In the genomic region with DNA sequence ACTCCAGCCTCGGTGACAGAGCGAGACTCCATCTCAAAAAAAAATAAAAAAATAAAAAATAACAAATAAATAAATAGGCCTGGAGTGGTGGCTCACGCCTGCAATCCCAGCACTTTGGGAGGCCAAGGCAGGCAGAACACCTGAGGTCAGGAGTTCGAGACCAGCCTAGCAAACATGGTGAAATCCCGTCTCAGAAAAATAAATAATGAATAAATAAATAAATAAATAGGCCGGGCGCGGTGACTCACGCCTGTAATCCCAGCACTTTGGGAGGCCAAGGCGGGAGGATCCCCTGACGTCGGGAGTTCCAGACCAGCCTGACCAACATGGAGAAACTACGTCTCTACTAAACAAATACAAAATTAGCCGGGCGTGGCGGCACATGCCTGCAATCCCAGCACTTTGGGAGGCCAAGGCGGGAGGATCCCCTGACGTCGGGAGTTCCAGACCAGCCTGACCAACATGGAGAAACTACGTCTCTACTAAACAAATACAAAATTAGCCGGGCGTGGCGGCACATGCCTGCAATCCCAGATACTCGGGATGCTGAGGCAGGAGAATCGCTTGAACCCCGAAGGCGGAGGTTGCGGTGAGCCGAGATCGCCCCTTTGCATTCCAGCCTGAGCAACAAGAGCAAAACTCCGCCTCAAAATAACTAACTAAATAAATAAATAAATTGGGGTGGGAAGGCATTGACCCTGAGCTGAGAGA, we compare ENCODE assay signal across 8 cellular contexts. TPM values are rescaled to one million over a fixed set of nuclear protein-coding genes. Genes with fewer than 3 reads are reported as not detected.
A peak's percentile ranks its signal among the peaks of the same experiment; 100 is the strongest.
DNase-seq lines count a peak whose midpoint lies in the region; ATAC-seq, FAIRE-seq and TF ChIP-seq lines count a peak whose summit lies in the region.
"Not testable (repeated sequence)": the region's sequence is repeated elsewhere in the genome, so short reads cannot be mapped to it uniquely, and the experiment has no call there.
"Had no signal": no experiment of that assay in that cellular context is flagged by ENCODE, and none has a peak within 500 bp of the region (broad histone marks: within the 10 kb centered on the region; RNA-seq: fewer than 3 reads in every experiment).

No MANE protein-coding gene starts in this region.

- not testable (repeated sequence) for TF ChIP-seq POLR2A in HepG2 (IDR thresholded peaks at IDR 0.05; ENCODE audit: insufficient read depth in 1 of 2, low read depth in 2 of 2, low read length in 2 of 2); prostate gland (IDR thresholded peaks at IDR 0.05)

- CTCF ChIA-PET in activated CD8-positive, alpha-beta T cell treated with anti-CD3 and anti-CD28 coated beads, Interleukin-2, amount 10 ng/mL, durations not matched to agents 7 days and 5 days (lab: Charles Lee) = interaction anchor here (0.9 to 3.1 kb wide), 6 partner anchors 29 to 122 kb away, joined by 3 to 12 read pairs (median 6); partner anchors contain the start of genes GYS1 and RUVBL2
- CTCF ChIA-PET in HepG2 (lab: Yijun Ruan, JAX; ENCODE audit: low intra/inter-chr PET ratio, low total read pairs) = not testable (repeated sequence)

- H3K27ac Mint-ChIP-seq in activated CD8-positive, alpha-beta T cell treated with anti-CD3 and anti-CD28 coated beads, Interleukin-2, amount 10 ng/mL, durations not matched to agents 7 days and 5 days = peak overlapping the region; percentile 98

- H3K36me3 Mint-ChIP-seq in activated CD8-positive, alpha-beta T cell treated with anti-CD3 and anti-CD28 coated beads, Interleukin-2, amount 10 ng/mL, durations not matched to agents 7 days and 5 days (ENCODE audit: low read depth) = peaks cover 36% of the 10 kb centered on the region

- H3K4me3 Mint-ChIP-seq in activated CD8-positive, alpha-beta T cell treated with anti-CD3 and anti-CD28 coated beads, Interleukin-2, amount 10 ng/mL, durations not matched to agents 7 days and 5 days = peak overlapping the region; percentile 99

- H3K9ac ChIP-seq in HepG2 (ENCODE audit: insufficient read depth, low read depth, low read length) = not testable (repeated sequence)

- DNase-seq in Jurkat, Clone E6-1 (ENCODE audit: low read depth, low spot score); activated CD8-positive, alpha-beta T cell treated with anti-CD3 and anti-CD28 coated beads, Interleukin-2, amount 10 ng/mL, durations not matched to agents 7 days and 5 days; coronary artery (ENCODE audit: low spot score); HepG2 (ENCODE audit: low spot score); prostate gland (ENCODE audit: low spot score): not testable (repeated sequence)

- H3K27me3 ChIP-seq in HepG2 (ENCODE audit: control insufficient read depth in 1 of 2, insufficient read depth in 2 of 2, low read length in 2 of 2); prostate gland (replicated peaks; ENCODE audit: insufficient read depth): not testable (repeated sequence)

- H3K27ac ChIP-seq in coronary artery (peak overlapping the region; percentile 99), HepG2 (ENCODE audit: extremely low read length, insufficient read depth, low read length) (peak overlapping the region; percentile 28), prostate gland (peak overlapping the region; percentile 100)

- in situ Hi-C loops in HepG2 (cut with HindIII; ENCODE audit: extremely low pct_ligation_motif_present, low pct_unique_long_range_greater_than_20kb) = loop anchor here (5.0 kb wide), 1 partner anchor 91 kb away; no protein-coding TSS in a partner anchor

- not testable (repeated sequence) for H3K27me3 Mint-ChIP-seq in activated CD8-positive, alpha-beta T cell treated with anti-CD3 and anti-CD28 coated beads, Interleukin-2, amount 10 ng/mL, durations not matched to agents 7 days and 5 days (ENCODE audit: low read depth)

- TF ChIP-seq EP300 in HepG2 (IDR thresholded peaks at IDR 0.05; ENCODE audit: low read depth in 2 of 2, low read length in 2 of 2); HepG2 (CRISPR knock-in tag; IDR thresholded peaks at IDR 0.05; ENCODE audit: borderline replicate concordance): not testable (repeated sequence)

- not testable (repeated sequence) for FAIRE-seq in HepG2 (lab: Jason Lieb, UNC)

- 64% methylated on average over 31 of the region's 31 CpGs for WGBS in HepG2 (ENCODE audit: low lambda C conversion rate)
- 67% methylated on average over 31 of the region's 31 CpGs for WGBS in prostate gland

- ATAC-seq in activated CD8-positive, alpha-beta T cell treated with anti-CD3 and anti-CD28 coated beads, Interleukin-2, amount 10 ng/mL, durations not matched to agents 7 days and 5 days; HepG2: not testable (repeated sequence)

- H3K4me3 ChIP-seq in Jurkat, Clone E6-1 (ENCODE audit: low read length) = peak overlapping the region; percentile 92
- H3K4me3 ChIP-seq in coronary artery = peak overlapping the region; percentile 92
- H3K4me3 ChIP-seq in HepG2 (replicated peaks in 1 of 3; ENCODE audit: insufficient read depth in 1 of 3, low read depth in 2 of 3, low read length in 3 of 3) = peak overlapping the region in 2 of 3 experiments; percentile 41 to 97; a peak in 4 of 6 replicates
- peak overlapping the region; percentile 78 to 90 for H3K4me3 ChIP-seq in prostate gland

- peaks cover 32% of the 10 kb centered on the region for H4K20me1 ChIP-seq in HepG2 (ENCODE audit: insufficient read depth, low read length)

- not testable (repeated sequence) for H3K9me3 ChIP-seq in HepG2 (ENCODE audit: low read length); prostate gland

- not testable (repeated sequence) for TF ChIP-seq CTCF in coronary artery (IDR thresholded peaks at IDR 0.05); HepG2 (CRISPR knock-in tag; IDR thresholded peaks at IDR 0.05); prostate gland (IDR thresholded peaks at IDR 0.05)

- peaks cover 42% of the 10 kb centered on the region for H3K4me1 Mint-ChIP-seq in activated CD8-positive, alpha-beta T cell treated with anti-CD3 and anti-CD28 coated beads, Interleukin-2, amount 10 ng/mL, durations not matched to agents 7 days and 5 days (ENCODE audit: low read depth)

- H2AFZ ChIP-seq in HepG2 (ENCODE audit: low read length) = not testable (repeated sequence)

- intact Hi-C loops in HepG2 (cut with micrococcal nuclease; ENCODE audit: unreplicated experiment) (loop anchor here (10.0 kb wide), 1 partner anchor 93 kb away; the partner anchor contains the start of gene FTL), prostate gland (cut with DNase I) (loop anchor here (2.0 kb wide), 1 partner anchor 93 kb away; the partner anchor contains the start of gene FTL)

- POLR2A ChIA-PET in activated CD8-positive, alpha-beta T cell treated with anti-CD3 and anti-CD28 coated beads, Interleukin-2, amount 10 ng/mL, durations not matched to agents 7 days and 5 days (lab: Charles Lee) = interaction anchor here (0.6 to 5.7 kb wide), 23 partner anchors 10 to 622 kb away, joined by 3 to 74 read pairs (median 5); partner anchors contain the start of genes BAX, BCAT2, FTL and NUCB1
- POLR2A ChIA-PET in HepG2 (lab: Yijun Ruan, JAX) = interaction anchor here (0.7 to 6.9 kb wide), 32 partner anchors 9 to 252 kb away, joined by 3 to 88 read pairs (median 4); partner anchors contain the start of genes DHDH, FTL, GYS1 and NUCB1

- peaks cover 56% of the 10 kb centered on the region for H3K4me1 ChIP-seq in HepG2 (ENCODE audit: insufficient read depth, low read length)
- peaks cover 21% of the 10 kb centered on the region for H3K4me1 ChIP-seq in prostate gland (replicated peaks)

- H3K9me3 Mint-ChIP-seq in activated CD8-positive, alpha-beta T cell treated with anti-CD3 and anti-CD28 coated beads, Interleukin-2, amount 10 ng/mL, durations not matched to agents 7 days and 5 days (ENCODE audit: insufficient read depth) = not testable (repeated sequence)

- H3K36me3 ChIP-seq in HepG2 (replicated peaks in 1 of 2; ENCODE audit: control insufficient read depth in 1 of 2, insufficient read depth in 2 of 2, low read length in 2 of 2) = peaks cover 9 to 32% of the 10 kb centered on the region in 2 experiments
- not testable (repeated sequence) for H3K36me3 ChIP-seq in prostate gland

- not testable (repeated sequence) for BruUV-seq in HepG2 (replicated peaks; lab: Mats Ljungman, UMichigan)

- H3K79me2 ChIP-seq in HepG2 (ENCODE audit: insufficient read depth, low read length) = peaks cover 34% of the 10 kb centered on the region

- not testable (repeated sequence) for TF ChIP-seq RAD21 in HepG2 (CRISPR knock-in tag; IDR thresholded peaks at IDR 0.05)

- H3K4me2 ChIP-seq in HepG2 (ENCODE audit: low read depth, low read length) = peak overlapping the region; percentile 45

RNA-seq across cellular contexts. Expression of gene PPP1R15A, which starts 0.6 kb away (rescaled TPM):
- 12.3 TPM for polyA plus RNA-seq in Jurkat, Clone E6-1 (2012; ENCODE audit: insufficient read depth, insufficient read length)
- total RNA-seq in activated CD8-positive, alpha-beta T cell treated with anti-CD3 and anti-CD28 coated beads, Interleukin-2, amount 10 ng/mL, durations not matched to agents 7 days and 5 days = 100 to 1,000 TPM; 104 to 124 TPM
- total RNA-seq in HepG2 (2016; rRNA removed; fragmentation: Illumina TruSeq; extraction: Trizol) (7.8 and 18.5 TPM in 2 replicates), prostate gland (10 to 100 TPM; 35.1 to 49.0 TPM)
- 7.7 and 7.9 TPM in 2 replicates for total RNA-seq in HepG2 (2016; cell fraction: cytosol; rRNA removed; fragmentation: Illumina TruSeq; extraction: Trizol; ENCODE audit: low read depth)
- total RNA-seq in HepG2 (2016; cell fraction: insoluble cytoplasmic fraction; rRNA removed; fragmentation: Illumina TruSeq; extraction: Trizol) = 6.4 and 19.6 TPM in 2 replicates
- total RNA-seq in HepG2 (2016; cell fraction: membrane; rRNA removed; fragmentation: Illumina TruSeq; extraction: Trizol) = 5.7 and 6.5 TPM in 2 replicates
- total RNA-seq in HepG2 (2016; cell fraction: nucleus; rRNA removed; fragmentation: Illumina TruSeq; extraction: Trizol) = 25.9 and 29.7 TPM in 2 replicates
- 15.2 and 15.6 TPM in 2 replicates for polyA plus RNA-seq in HepG2 (2011; rRNA removed)
- polyA plus RNA-seq in HepG2 (2011; cell fraction: cytosol; rRNA removed) = 10.5 and 12.8 TPM in 2 replicates
- polyA plus RNA-seq in HepG2 (2011; cell fraction: nucleus; rRNA removed) = 28.4 and 34.0 TPM in 2 replicates
- polyA plus RNA-seq in HepG2 (2012) = 12.6 and 18.1 TPM in 2 replicates
- 2.1 and 2.4 TPM in 2 replicates for polyA plus RNA-seq in HepG2 (2016; cell fraction: cytosol; fragmentation: Illumina TruSeq; extraction: Trizol; ENCODE audit: low read depth)
- polyA plus RNA-seq in HepG2 (2016; cell fraction: insoluble cytoplasmic fraction; fragmentation: Illumina TruSeq; extraction: Trizol; ENCODE audit: low read depth) = 8.2 and 10.1 TPM in 2 replicates
- 3.9 and 4.1 TPM in 2 replicates for polyA plus RNA-seq in HepG2 (2016; cell fraction: membrane; fragmentation: Illumina TruSeq; extraction: Trizol; ENCODE audit: low read depth)
- 36.9 and 39.2 TPM in 2 replicates for polyA plus RNA-seq in HepG2 (2016; cell fraction: nucleus; fragmentation: Illumina TruSeq; extraction: Trizol; ENCODE audit: insufficient read depth, low read depth)
- 12.5 and 17.7 TPM in 2 replicates for polyA minus RNA-seq in HepG2 (2011; rRNA and poly(A)+ RNA removed; ENCODE audit: low replicate concordance)
- polyA minus RNA-seq in HepG2 (2011; cell fraction: cytosol; rRNA and poly(A)+ RNA removed) = 9.8 and 12.8 TPM in 2 replicates
- 34.6 and 36.1 TPM in 2 replicates for polyA minus RNA-seq in HepG2 (2011; cell fraction: nucleus; rRNA and poly(A)+ RNA removed)

RNA-seq across cellular contexts. Expression of gene PLEKHA4, which starts 3.2 kb away (rescaled TPM):
- polyA plus RNA-seq in Jurkat, Clone E6-1 (2012; ENCODE audit: insufficient read depth, insufficient read length) = 3.5 TPM
- total RNA-seq in activated CD8-positive, alpha-beta T cell treated with anti-CD3 and anti-CD28 coated beads, Interleukin-2, amount 10 ng/mL, durations not matched to agents 7 days and 5 days = 1 to 10 TPM; 4.4 to 4.6 TPM
- total RNA-seq in HepG2 (2016; rRNA removed; fragmentation: Illumina TruSeq; extraction: Trizol) = 4.3 and 6.0 TPM in 2 replicates
- total RNA-seq in HepG2 (2016; cell fraction: cytosol; rRNA removed; fragmentation: Illumina TruSeq; extraction: Trizol; ENCODE audit: low read depth) = 3.7 and 5.1 TPM in 2 replicates
- total RNA-seq in HepG2 (2016; cell fraction: insoluble cytoplasmic fraction; rRNA removed; fragmentation: Illumina TruSeq; extraction: Trizol) = 3.0 and 5.6 TPM in 2 replicates
- 4.6 and 5.1 TPM in 2 replicates for total RNA-seq in HepG2 (2016; cell fraction: membrane; rRNA removed; fragmentation: Illumina TruSeq; extraction: Trizol)
- total RNA-seq in HepG2 (2016; cell fraction: nucleus; rRNA removed; fragmentation: Illumina TruSeq; extraction: Trizol) = 5.1 and 5.4 TPM in 2 replicates
- 4.8 and 6.0 TPM in 2 replicates for polyA plus RNA-seq in HepG2 (2011; rRNA removed)
- polyA plus RNA-seq in HepG2 (2011; cell fraction: cytosol; rRNA removed) = 2.3 and 4.7 TPM in 2 replicates
- 16.9 and 18.5 TPM in 2 replicates for polyA plus RNA-seq in HepG2 (2011; cell fraction: nucleus; rRNA removed)
- 3.4 TPM in 2 replicates for polyA plus RNA-seq in HepG2 (2012)
- 1.3 and 2.3 TPM in 2 replicates for polyA plus RNA-seq in HepG2 (2016; cell fraction: cytosol; fragmentation: Illumina TruSeq; extraction: Trizol; ENCODE audit: low read depth)
- 5.4 and 7.3 TPM in 2 replicates for polyA plus RNA-seq in HepG2 (2016; cell fraction: insoluble cytoplasmic fraction; fragmentation: Illumina TruSeq; extraction: Trizol; ENCODE audit: low read depth)
- polyA plus RNA-seq in HepG2 (2016; cell fraction: membrane; fragmentation: Illumina TruSeq; extraction: Trizol; ENCODE audit: low read depth) = 3.8 and 5.1 TPM in 2 replicates
- polyA plus RNA-seq in HepG2 (2016; cell fraction: nucleus; fragmentation: Illumina TruSeq; extraction: Trizol; ENCODE audit: insufficient read depth, low read depth) = 11.7 and 12.4 TPM in 2 replicates
- polyA minus RNA-seq in HepG2 (2011; rRNA and poly(A)+ RNA removed; ENCODE audit: low replicate concordance) = 0.70 and 1.2 TPM in 2 replicates
- polyA minus RNA-seq in HepG2 (2011; cell fraction: cytosol; rRNA and poly(A)+ RNA removed) = 3.6 TPM in 2 replicates
- polyA minus RNA-seq in HepG2 (2011; cell fraction: nucleus; rRNA and poly(A)+ RNA removed) = 1.7 and 3.1 TPM in 2 replicates
- 10 to 100 TPM in 1 of 2 donors, 1 to 10 TPM in 1; 9.4 to 22.9 TPM for total RNA-seq in prostate gland

RNA-seq across cellular contexts. Expression of gene TULP2, which starts 26.9 kb away (rescaled TPM):
- not detected for polyA plus RNA-seq in Jurkat, Clone E6-1 (2012; ENCODE audit: insufficient read depth, insufficient read length)
- not detected for total RNA-seq in activated CD8-positive, alpha-beta T cell treated with anti-CD3 and anti-CD28 coated beads, Interleukin-2, amount 10 ng/mL, durations not matched to agents 7 days and 5 days
- not detected in 2 replicates for total RNA-seq in HepG2 (2016; rRNA removed; fragmentation: Illumina TruSeq; extraction: Trizol)
- total RNA-seq in HepG2 (2016; cell fraction: cytosol; rRNA removed; fragmentation: Illumina TruSeq; extraction: Trizol; ENCODE audit: low read depth) = not detected in 2 replicates
- total RNA-seq in HepG2 (2016; cell fraction: insoluble cytoplasmic fraction; rRNA removed; fragmentation: Illumina TruSeq; extraction: Trizol) = not detected in 2 replicates
- total RNA-seq in HepG2 (2016; cell fraction: membrane; rRNA removed; fragmentation: Illumina TruSeq; extraction: Trizol) = 0.12 TPM in 1 of 2 replicates, not detected in the other
- not detected in 2 replicates for total RNA-seq in HepG2 (2016; cell fraction: nucleus; rRNA removed; fragmentation: Illumina TruSeq; extraction: Trizol)
- polyA plus RNA-seq in HepG2 (2011; rRNA removed) = 0.04 and 0.08 TPM in 2 replicates
- polyA plus RNA-seq in HepG2 (2011; cell fraction: cytosol; rRNA removed) = 0.04 and 0.11 TPM in 2 replicates
- polyA plus RNA-seq in HepG2 (2011; cell fraction: nucleus; rRNA removed) = 0.23 and 0.24 TPM in 2 replicates
- polyA plus RNA-seq in HepG2 (2012) = 0.19 TPM in 1 of 2 replicates, not detected in the other
- not detected in 2 replicates for polyA plus RNA-seq in HepG2 (2016; cell fraction: cytosol; fragmentation: Illumina TruSeq; extraction: Trizol; ENCODE audit: low read depth)
- not detected in 2 replicates for polyA plus RNA-seq in HepG2 (2016; cell fraction: insoluble cytoplasmic fraction; fragmentation: Illumina TruSeq; extraction: Trizol; ENCODE audit: low read depth)
- not detected in 2 replicates for polyA plus RNA-seq in HepG2 (2016; cell fraction: membrane; fragmentation: Illumina TruSeq; extraction: Trizol; ENCODE audit: low read depth)
- not detected in 2 replicates for polyA plus RNA-seq in HepG2 (2016; cell fraction: nucleus; fragmentation: Illumina TruSeq; extraction: Trizol; ENCODE audit: insufficient read depth, low read depth)
- polyA minus RNA-seq in HepG2 (2011; rRNA and poly(A)+ RNA removed; ENCODE audit: low replicate concordance) = 0.24 TPM in 1 of 2 replicates, not detected in the other
- polyA minus RNA-seq in HepG2 (2011; cell fraction: cytosol; rRNA and poly(A)+ RNA removed) = not detected in 2 replicates
- polyA minus RNA-seq in HepG2 (2011; cell fraction: nucleus; rRNA and poly(A)+ RNA removed) = not detected in 2 replicates
- 10 to 100 TPM in 1 of 2 donors, not detected in 1; 10.7 TPM for total RNA-seq in prostate gland
- total RNA-seq: Daoy, M059J, occipital lobe had no signal

RNA-seq across cellular contexts. Expression of gene NUCB1, which starts 28.5 kb away (rescaled TPM):
- polyA plus RNA-seq in Jurkat, Clone E6-1 (2012; ENCODE audit: insufficient read depth, insufficient read length) = 71.9 TPM
- 100 to 1,000 TPM; 229 to 236 TPM for total RNA-seq in activated CD8-positive, alpha-beta T cell treated with anti-CD3 and anti-CD28 coated beads, Interleukin-2, amount 10 ng/mL, durations not matched to agents 7 days and 5 days
- total RNA-seq in HepG2 (2016; rRNA removed; fragmentation: Illumina TruSeq; extraction: Trizol) (34.3 and 82.3 TPM in 2 replicates), prostate gland (100 to 1,000 TPM; 432 to 441 TPM)
- 9.0 and 9.7 TPM in 2 replicates for total RNA-seq in HepG2 (2016; cell fraction: cytosol; rRNA removed; fragmentation: Illumina TruSeq; extraction: Trizol; ENCODE audit: low read depth)
- total RNA-seq in HepG2 (2016; cell fraction: insoluble cytoplasmic fraction; rRNA removed; fragmentation: Illumina TruSeq; extraction: Trizol) = 28.8 and 87.6 TPM in 2 replicates
- 25.3 and 25.9 TPM in 2 replicates for total RNA-seq in HepG2 (2016; cell fraction: membrane; rRNA removed; fragmentation: Illumina TruSeq; extraction: Trizol)
- total RNA-seq in HepG2 (2016; cell fraction: nucleus; rRNA removed; fragmentation: Illumina TruSeq; extraction: Trizol) = 82.3 and 93.1 TPM in 2 replicates
- polyA plus RNA-seq in HepG2 (2011; rRNA removed) = 106 and 144 TPM in 2 replicates
- 86.9 and 132 TPM in 2 replicates for polyA plus RNA-seq in HepG2 (2011; cell fraction: cytosol; rRNA removed)
- 169 and 200 TPM in 2 replicates for polyA plus RNA-seq in HepG2 (2011; cell fraction: nucleus; rRNA removed)
- 83.2 and 101 TPM in 2 replicates for polyA plus RNA-seq in HepG2 (2012)
- polyA plus RNA-seq in HepG2 (2016; cell fraction: cytosol; fragmentation: Illumina TruSeq; extraction: Trizol; ENCODE audit: low read depth) = 16.8 and 17.5 TPM in 2 replicates
- polyA plus RNA-seq in HepG2 (2016; cell fraction: insoluble cytoplasmic fraction; fragmentation: Illumina TruSeq; extraction: Trizol; ENCODE audit: low read depth) = 32.3 and 40.2 TPM in 2 replicates
- polyA plus RNA-seq in HepG2 (2016; cell fraction: membrane; fragmentation: Illumina TruSeq; extraction: Trizol; ENCODE audit: low read depth) = 25.6 and 28.2 TPM in 2 replicates
- 164 and 172 TPM in 2 replicates for polyA plus RNA-seq in HepG2 (2016; cell fraction: nucleus; fragmentation: Illumina TruSeq; extraction: Trizol; ENCODE audit: insufficient read depth, low read depth)
- polyA minus RNA-seq in HepG2 (2011; rRNA and poly(A)+ RNA removed; ENCODE audit: low replicate concordance) = 57.6 and 72.0 TPM in 2 replicates
- 40.4 and 44.8 TPM in 2 replicates for polyA minus RNA-seq in HepG2 (2011; cell fraction: cytosol; rRNA and poly(A)+ RNA removed)
- 23.2 and 25.9 TPM in 2 replicates for polyA minus RNA-seq in HepG2 (2011; cell fraction: nucleus; rRNA and poly(A)+ RNA removed)

RNA-seq across cellular contexts. Expression of gene HSD17B14, which starts 35.3 kb away (rescaled TPM):
- 5.3 TPM for polyA plus RNA-seq in Jurkat, Clone E6-1 (2012; ENCODE audit: insufficient read depth, insufficient read length)
- 1 to 10 TPM in 1 of 2 experiments, under 1 TPM in 1; 0.89 to 1.1 TPM for total RNA-seq in activated CD8-positive, alpha-beta T cell treated with anti-CD3 and anti-CD28 coated beads, Interleukin-2, amount 10 ng/mL, durations not matched to agents 7 days and 5 days
- total RNA-seq in HepG2 (2016; rRNA removed; fragmentation: Illumina TruSeq; extraction: Trizol) (0.53 and 0.58 TPM in 2 replicates), prostate gland (10 to 100 TPM; 11.0 to 11.2 TPM)
- 0.44 TPM in 1 of 2 replicates, not detected in the other for total RNA-seq in HepG2 (2016; cell fraction: cytosol; rRNA removed; fragmentation: Illumina TruSeq; extraction: Trizol; ENCODE audit: low read depth)
- total RNA-seq in HepG2 (2016; cell fraction: insoluble cytoplasmic fraction; rRNA removed; fragmentation: Illumina TruSeq; extraction: Trizol) = 0.64 and 0.97 TPM in 2 replicates
- 0.34 and 0.49 TPM in 2 replicates for total RNA-seq in HepG2 (2016; cell fraction: membrane; rRNA removed; fragmentation: Illumina TruSeq; extraction: Trizol)
- total RNA-seq in HepG2 (2016; cell fraction: nucleus; rRNA removed; fragmentation: Illumina TruSeq; extraction: Trizol) = not detected in 2 replicates
- 1.2 and 1.8 TPM in 2 replicates for polyA plus RNA-seq in HepG2 (2011; rRNA removed)
- polyA plus RNA-seq in HepG2 (2011; cell fraction: cytosol; rRNA removed) = 1.4 and 1.5 TPM in 2 replicates
- polyA plus RNA-seq in HepG2 (2011; cell fraction: nucleus; rRNA removed) = 3.6 and 4.3 TPM in 2 replicates
- 0.72 and 0.89 TPM in 2 replicates for polyA plus RNA-seq in HepG2 (2012)
- polyA plus RNA-seq in HepG2 (2016; cell fraction: cytosol; fragmentation: Illumina TruSeq; extraction: Trizol; ENCODE audit: low read depth) = 0.35 and 0.58 TPM in 2 replicates
- polyA plus RNA-seq in HepG2 (2016; cell fraction: insoluble cytoplasmic fraction; fragmentation: Illumina TruSeq; extraction: Trizol; ENCODE audit: low read depth) = 1.1 TPM in 2 replicates
- polyA plus RNA-seq in HepG2 (2016; cell fraction: membrane; fragmentation: Illumina TruSeq; extraction: Trizol; ENCODE audit: low read depth) = 0.64 and 0.69 TPM in 2 replicates
- 0.97 and 0.98 TPM in 2 replicates for polyA plus RNA-seq in HepG2 (2016; cell fraction: nucleus; fragmentation: Illumina TruSeq; extraction: Trizol; ENCODE audit: insufficient read depth, low read depth)
- polyA minus RNA-seq in HepG2 (2011; rRNA and poly(A)+ RNA removed; ENCODE audit: low replicate concordance) = 0.33 and 0.62 TPM in 2 replicates
- polyA minus RNA-seq in HepG2 (2011; cell fraction: cytosol; rRNA and poly(A)+ RNA removed) = not detected in 2 replicates
- 0.77 and 2.0 TPM in 2 replicates for polyA minus RNA-seq in HepG2 (2011; cell fraction: nucleus; rRNA and poly(A)+ RNA removed)

Comparison
In these comparisons a context has a peak if more than half of its experiments do, and no peak if none do; other contexts are left out.
1. H3K27ac ChIP-seq: peak in every context shown above with its lines; median percentile 100 in prostate gland; 99 in coronary artery; 28 in HepG2.